8 cellular contexts compared by ENCODE assay signal in the genomic region with DNA sequence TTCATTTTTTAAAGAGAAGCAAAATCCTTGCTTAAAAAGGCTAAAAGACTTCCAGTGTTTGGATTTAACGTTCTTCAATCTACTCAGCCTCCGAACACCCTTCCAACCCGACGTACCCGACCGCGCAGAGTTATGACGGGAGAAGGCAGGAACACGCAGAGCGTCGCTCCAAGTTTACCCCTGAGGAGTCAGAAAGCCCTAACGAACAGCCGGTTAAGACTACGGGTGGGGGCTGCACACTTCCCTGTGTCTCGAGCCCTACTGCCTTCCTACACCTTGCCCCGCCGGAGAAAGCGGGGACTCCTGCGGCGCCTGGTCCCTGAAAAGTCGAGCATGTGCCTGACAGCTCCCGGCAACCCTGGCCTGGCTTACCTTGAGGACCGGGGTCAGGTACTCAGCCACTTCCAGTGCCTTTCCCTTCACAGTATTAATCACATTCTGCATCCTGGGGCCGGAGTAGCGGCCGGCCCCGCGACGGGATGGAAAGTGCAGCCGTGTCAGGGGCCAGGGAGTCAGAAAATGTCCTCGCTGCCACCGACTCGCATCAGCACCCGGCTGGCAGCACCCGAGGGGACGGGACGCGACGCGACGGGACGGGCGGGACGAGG. TPM values are rescaled to one million over a fixed set of nuclear protein-coding genes. Genes with fewer than 3 reads are reported as not detected.
DNase-seq lines count a peak whose midpoint lies in the region; ATAC-seq, FAIRE-seq and TF ChIP-seq lines count a peak whose summit lies in the region.

No MANE protein-coding gene starts in this region.

- H3K9me3 ChIP-seq in H1 (ENCODE audit: insufficient read depth in 2 of 2, low read depth in 1 of 2, low read length in 1 of 2) = no peaks in the 10 kb centered on the region
- no peaks in the 10 kb centered on the region for H3K9me3 ChIP-seq in mesodermal cell (ENCODE audit: control insufficient read depth, low read length)

- TF ChIP-seq EP300 in H1 (IDR thresholded peaks at IDR 0.05; ENCODE audit: borderline replicate concordance in 1 of 2, low read depth in 2 of 2, low read length in 2 of 2) = no peak

- POLR2A ChIA-PET in BJ (lab: Charles Lee) (no interaction called here), H1 (lab: Charles Lee; ENCODE audit: partially characterized antibody) (interaction anchor here (0.6 to 1.5 kb wide), 7 partner anchors 9 to 457 kb away, joined by 3 to 6 read pairs (median 3); a partner anchor contains a TSS)
- POLR2A ChIA-PET in activated CD4-positive, alpha-beta memory T cell treated with anti-CD3 and anti-CD28 coated beads for 36 hours (lab: Charles Lee) = interaction anchor here (0.6 to 2.0 kb wide), 6 partner anchors 16 to 257 kb away, joined by 3 to 7 read pairs (median 3); a partner anchor contains a TSS

- H3K79me2 ChIP-seq in H1 (ENCODE audit: control insufficient read depth in 1 of 2, insufficient read depth in 2 of 2, low read length in 2 of 2) = peaks cover 3 to 45% of the 10 kb centered on the region in 2 experiments; a peak in 3 of 4 replicates

- H2BK5ac ChIP-seq in H1 (ENCODE audit: low read depth, low read length) = 0 out of 2 replicates have a peak overlapping the region, but pooled peaks have one; percentile 96

- H3K4ac ChIP-seq in H1 (replicated peaks; ENCODE audit: insufficient read length, low read depth, low read length) = no peak overlapping the region

- H4K8ac ChIP-seq in H1 (ENCODE audit: extremely low read depth, insufficient read depth, low read length) = peak overlapping the region; percentile 42; the same call in 1 of the 2 replicates

- no peaks in the 10 kb centered on the region for H3K9me3 Mint-ChIP-seq in activated CD4-positive, alpha-beta memory T cell treated with anti-CD3 and anti-CD28 coated beads for 36 hours

- no peak overlapping the region for H4K5ac ChIP-seq in H1 (ENCODE audit: insufficient read length, low read depth, low read length)

- DNase-seq in BJ (ENCODE audit: low read depth) (no peak), NCI-H526 (lab: John Stamatoyannopoulos, UW) (peak; percentile 56 to 74), H1 (ENCODE audit: low read depth in 1 of 2, low spot score in 2 of 2) (peak in 1 of 2 experiments; percentile 82)
- DNase-seq in activated CD4-positive, alpha-beta memory T cell treated with anti-CD3 and anti-CD28 coated beads for 36 hours = peak; percentile 85
- peak; percentile 24 to 47 for DNase-seq in stimulated activated CD8-positive, alpha-beta memory T cell treated with anti-CD3 and anti-CD28 coated beads, Interleukin-15, amount 100 ng/mL, for 4 hours (ENCODE audit: low read depth in 2 of 2)

- intact Hi-C loops in activated CD4-positive, alpha-beta memory T cell treated with anti-CD3 and anti-CD28 coated beads for 36 hours (cut with micrococcal nuclease) = loop anchor here (5.0 kb wide), 1 partner anchor 116 kb away; no protein-coding TSS in a partner anchor

- no peak overlapping the region for H2AK5ac ChIP-seq in H1 (ENCODE audit: low read depth, low read length)

- H3K4me3 ChIP-seq in BJ (ENCODE audit: low read depth, low read length) (peak overlapping the region; percentile 80), H1 (ENCODE audit: extremely low read depth in 1 of 4, insufficient read depth in 2 of 4, low read depth in 3 of 4, low read length in 4 of 4) (peak overlapping the region; percentile 76 to 97 (median 78)), mesodermal cell (ENCODE audit: extremely low read depth, insufficient read depth, low read length, poor library complexity, severe bottlenecking) (peak overlapping the region; percentile 81)

- peak overlapping the region; percentile 98 for H3K27ac Mint-ChIP-seq in activated CD4-positive, alpha-beta memory T cell treated with anti-CD3 and anti-CD28 coated beads for 36 hours

- peak overlapping the region; percentile 87 for H3K4me3 Mint-ChIP-seq in activated CD4-positive, alpha-beta memory T cell treated with anti-CD3 and anti-CD28 coated beads for 36 hours

- WGBS in H1 (ENCODE audit: extremely low coverage in 1 of 2, insufficient coverage in 1 of 2, insufficient read length in 1 of 2, insufficient replicate concordance in 2 of 2, low coverage in 1 of 2, low lambda C conversion rate in 2 of 2, missing lambda C conversion rate in 1 of 2), 2 experiments = 0% methylated on average over 36 of the region's 44 CpGs; no CpG with 5 or more reads in 1 of the 2 experiments
- WGBS in mesodermal cell (ENCODE audit: insufficient coverage in 2 of 2), 2 experiments = 0 to 1% methylated on average over 40 to 41 of the region's 44 CpGs

- no peak for TF ChIP-seq RAD21 in H1 (IDR thresholded peaks at IDR 0.05 in 1 of 2, conservative IDR thresholded peaks at IDR 0.05 in 1 of 2; ENCODE audit: low read depth in 2 of 2, low read length in 2 of 2)

- no peak overlapping the region for H3K23ac ChIP-seq in H1 (ENCODE audit: insufficient read length)

- TF ChIP-seq CTCF in BJ (IDR thresholded peaks at IDR 0.05; ENCODE audit: insufficient read depth, low read depth, low read length) (no peak), H1 (IDR thresholded peaks at IDR 0.05; ENCODE audit: control extremely low read depth in 1 of 3, insufficient read depth in 1 of 3, low read depth in 1 of 3, low read length in 3 of 3) (no peak)

- H2BK120ac ChIP-seq in H1 (replicated peaks; ENCODE audit: low read depth, low read length) = no peak overlapping the region

- H3K36me3 ChIP-seq in BJ (ENCODE audit: control insufficient read depth, insufficient read depth, low read length) (no peaks in the 10 kb centered on the region), H1 (ENCODE audit: control insufficient read depth in 2 of 4, insufficient read depth in 4 of 4, low read length in 3 of 4) (peaks cover 0 to 7% (median 0%) of the 10 kb centered on the region in 4 experiments; a peak in 3 of 8 replicates), mesodermal cell (ENCODE audit: control insufficient read depth, insufficient read depth, low read length) (peaks cover 27% of the 10 kb centered on the region)

- H3K79me1 ChIP-seq in H1 (ENCODE audit: low read depth, low read length) = no peaks in the 10 kb centered on the region

- no peaks in the 10 kb centered on the region for H3K27me3 ChIP-seq in BJ (ENCODE audit: control insufficient read depth, insufficient read depth, low read length)
- no peaks in the 10 kb centered on the region for H3K27me3 ChIP-seq in H1 (replicated peaks in 1 of 4; ENCODE audit: control insufficient read depth in 3 of 4, extremely low read depth in 1 of 4, insufficient read depth in 3 of 4, low read length in 3 of 4)

- peaks cover 10% of the 10 kb centered on the region for H3K36me3 Mint-ChIP-seq in activated CD4-positive, alpha-beta memory T cell treated with anti-CD3 and anti-CD28 coated beads for 36 hours

- H4K20me1 ChIP-seq in H1 (replicated peaks in 1 of 2; ENCODE audit: control insufficient read depth in 1 of 2, insufficient read depth in 2 of 2, low read length in 2 of 2) = no peaks in the 10 kb centered on the region

- H2AFZ ChIP-seq in H1 (ENCODE audit: low read length) = peak overlapping the region; percentile 90

- no peak overlapping the region for H2BK15ac ChIP-seq in H1 (ENCODE audit: low read length)

- H3K4me1 ChIP-seq in H1 (replicated peaks in 1 of 4; ENCODE audit: control insufficient read depth in 3 of 4, insufficient read depth in 4 of 4, low read length in 3 of 4) = no peaks in the 10 kb centered on the region; a peak in 1 of 7 replicates
- peaks cover 7% of the 10 kb centered on the region for H3K4me1 ChIP-seq in mesodermal cell (ENCODE audit: control insufficient read depth, insufficient read depth, low read length, poor library complexity, severe bottlenecking)

- TF ChIP-seq POLR2A in H1 (IDR thresholded peaks at IDR 0.05; ENCODE audit: control extremely low read depth in 1 of 2, low read depth in 2 of 2, low read length in 2 of 2) = peak in 1 of 2 experiments; percentile 55; a peak in 1 of 3 replicates

- H3K27me3 Mint-ChIP-seq in activated CD4-positive, alpha-beta memory T cell treated with anti-CD3 and anti-CD28 coated beads for 36 hours = no peaks in the 10 kb centered on the region

- H3K18ac ChIP-seq in H1 (ENCODE audit: extremely low read depth, low read length) = 0 out of 2 replicates have a peak overlapping the region, but pooled peaks have one; percentile 95

- no peak overlapping the region for H4K91ac ChIP-seq in H1 (replicated peaks; ENCODE audit: insufficient read length, low read length)

- peak overlapping the region; percentile 49; the same call in 1 of the 2 replicates for H3K27ac ChIP-seq in H1 (ENCODE audit: low read depth, low read length)
- H3K27ac ChIP-seq in mesodermal cell (ENCODE audit: low read depth, low read length, severe bottlenecking) = peak overlapping the region; percentile 98

- H3K23me2 ChIP-seq in H1 (ENCODE audit: low read depth, low read length) = peaks cover 11% of the 10 kb centered on the region

- FAIRE-seq in H1 (lab: Jason Lieb, UNC) = peak; percentile 24

- peak; percentile 25 for ATAC-seq in GM19023 (IDR thresholded peaks at IDR 0.05; ENCODE audit: unreplicated experiment)
- ATAC-seq in HG03196 (IDR thresholded peaks at IDR 0.05; ENCODE audit: unreplicated experiment) = peak; percentile 24

- H3K9ac ChIP-seq in H1 (replicated peaks in 1 of 4; ENCODE audit: extremely low read depth in 1 of 4, low read depth in 3 of 4, low read length in 3 of 4) = peak overlapping the region; percentile 76 to 87 (median 81)

- H2BK20ac ChIP-seq in H1 (ENCODE audit: low read length) = no peak overlapping the region

- H3K56ac ChIP-seq in H1 (replicated peaks; ENCODE audit: insufficient read length, low read depth, low read length) = no peak overlapping the region

- peak overlapping the region; percentile 64 to 88 for H3K4me2 ChIP-seq in H1 (ENCODE audit: insufficient read depth in 1 of 2, low read depth in 2 of 2, low read length in 2 of 2)

- CTCF ChIA-PET in BJ (lab: Yijun Ruan, JAX) = interaction anchor here (1.1 to 1.3 kb wide), 2 partner anchors 11 to 655 kb away, joined by 3 to 4 read pairs; no protein-coding TSS in a partner anchor
- CTCF ChIA-PET in activated CD4-positive, alpha-beta memory T cell treated with anti-CD3 and anti-CD28 coated beads for 36 hours (lab: Charles Lee) = interaction anchor here (0.8 to 1.0 kb wide), 2 partner anchors 41 to 518 kb away, joined by 3 to 4 read pairs; no protein-coding TSS in a partner anchor
- CTCF ChIA-PET in H1 (lab: Charles Lee; ENCODE audit: partially characterized antibody) = interaction anchor here (1.1 kb wide), 1 partner anchor 267 kb away, joined by 3 read pairs; a partner anchor contains a TSS

- H2BK12ac ChIP-seq in H1 (ENCODE audit: low read depth, low read length) = 0 out of 2 replicates have a peak overlapping the region, but pooled peaks have one; percentile 27

- H3K4me1 Mint-ChIP-seq in activated CD4-positive, alpha-beta memory T cell treated with anti-CD3 and anti-CD28 coated beads for 36 hours (ENCODE audit: low read depth) = peaks cover 29% of the 10 kb centered on the region

- H3K14ac ChIP-seq in H1 (ENCODE audit: insufficient read length) = no peak overlapping the region

RNA-seq across cellular contexts. Expression of a gene that starts 0.6 kb away (rescaled TPM):
- polyA plus RNA-seq in BJ (2011; rRNA removed) (29.6 and 51.4 TPM in 2 replicates), H1 (2011; rRNA removed) (27.3 and 27.6 TPM in 2 replicates)
- 24.9 and 26.6 TPM in 2 replicates for polyA minus RNA-seq in BJ (2011; rRNA and poly(A)+ RNA removed)
- total RNA-seq in activated CD4-positive, alpha-beta memory T cell treated with anti-CD3 and anti-CD28 coated beads for 36 hours = 10 to 100 TPM; 58.1 to 59.5 TPM
- 54.9 and 55.3 TPM in 2 replicates for total RNA-seq in H1 (2021; fragmentation: NEBNext Ultra II Directional; extraction: Animal tissue kit (Norgen Biotek cat#: 25700))
- polyA plus RNA-seq in H1 (2011; cell fraction: cytosol; rRNA removed) = 41.3 TPM
- 20.5 TPM for polyA plus RNA-seq in H1 (2011; cell fraction: nucleus; rRNA removed)
- polyA plus RNA-seq in H1 (2012, experiment 1 of 2) = 37.1 to 44.2 TPM (median 41.7 TPM) in 4 replicates
- polyA plus RNA-seq in H1 (2012, experiment 2 of 2) = 11.4 TPM
- polyA plus RNA-seq in H1 (2013, experiment 1 of 2) = 36.7 TPM
- 35.4 TPM for polyA plus RNA-seq in H1 (2013, experiment 2 of 2)
- polyA minus RNA-seq in H1 (2011; rRNA and poly(A)+ RNA removed) = 15.0 and 15.8 TPM in 2 replicates
- polyA minus RNA-seq in H1 (2011; cell fraction: cytosol; rRNA and poly(A)+ RNA removed) = 33.8 TPM
- polyA minus RNA-seq in H1 (2011; cell fraction: nucleus; rRNA and poly(A)+ RNA removed) = 25.9 TPM
- polyA plus RNA-seq in mesodermal cell (2013, experiment 1 of 2) = 48.8 TPM
- polyA plus RNA-seq in mesodermal cell (2013, experiment 2 of 2) = 47.3 TPM

RNA-seq across cellular contexts. Expression of a gene that starts 0.7 kb away (rescaled TPM):
- polyA plus RNA-seq in BJ (2011; rRNA removed) = 29.4 and 57.7 TPM in 2 replicates
- 16.8 and 24.0 TPM in 2 replicates for polyA minus RNA-seq in BJ (2011; rRNA and poly(A)+ RNA removed)
- 10 to 100 TPM; 15.5 to 17.8 TPM for total RNA-seq in activated CD4-positive, alpha-beta memory T cell treated with anti-CD3 and anti-CD28 coated beads for 36 hours
- 30.5 and 36.5 TPM in 2 replicates for total RNA-seq in H1 (2021; fragmentation: NEBNext Ultra II Directional; extraction: Animal tissue kit (Norgen Biotek cat#: 25700))
- 21.8 and 38.6 TPM in 2 replicates for polyA plus RNA-seq in H1 (2011; rRNA removed)
- polyA plus RNA-seq in H1 (2011; cell fraction: cytosol; rRNA removed) = 29.0 TPM
- polyA plus RNA-seq in H1 (2011; cell fraction: nucleus; rRNA removed) = 8.3 TPM
- polyA plus RNA-seq in H1 (2012, experiment 1 of 2) = 14.5 to 25.2 TPM (median 18.4 TPM) in 4 replicates
- polyA plus RNA-seq in H1 (2012, experiment 2 of 2) = 1.5 TPM
- 28.7 TPM for polyA plus RNA-seq in H1 (2013, experiment 1 of 2)
- 34.7 TPM for polyA plus RNA-seq in H1 (2013, experiment 2 of 2)
- 53.1 and 54.8 TPM in 2 replicates for polyA minus RNA-seq in H1 (2011; rRNA and poly(A)+ RNA removed)
- 24.4 TPM for polyA minus RNA-seq in H1 (2011; cell fraction: cytosol; rRNA and poly(A)+ RNA removed)
- polyA minus RNA-seq in H1 (2011; cell fraction: nucleus; rRNA and poly(A)+ RNA removed) = 26.4 TPM
- polyA plus RNA-seq in mesodermal cell (2013, experiment 1 of 2) = 39.3 TPM
- polyA plus RNA-seq in mesodermal cell (2013, experiment 2 of 2) = 37.3 TPM
